ENCODE assay signal across 8 cellular contexts in genomic region chr6:87698618-87699017, GRCh38. TPM values are rescaled to one million over a fixed set of nuclear protein-coding genes. Genes with fewer than 3 reads are reported as not detected.
A peak's percentile ranks its signal among the peaks of the same experiment; 100 is the strongest.
DNase-seq lines count a peak whose midpoint lies in the region; ATAC-seq, FAIRE-seq and TF ChIP-seq lines count a peak whose summit lies in the region.

No MANE protein-coding gene starts in this region.

- H2AFZ ChIP-seq in keratinocyte (ENCODE audit: control insufficient read depth, low read length) = no peak overlapping the region

- H3K4me3 ChIP-seq in heart right ventricle (peak overlapping the region in 8 of 10 donors; percentile 77 to 99 (median 93)), keratinocyte (ENCODE audit: control insufficient read depth in 2 of 3, extremely low read depth in 1 of 3, insufficient read depth in 2 of 3, low read depth in 1 of 3, low read length in 3 of 3) (peak overlapping the region; percentile 89 to 91 (median 90)), tibial artery (peak overlapping the region; percentile 73 to 98), body of pancreas (no peak overlapping the region)

- H3K27me3 ChIP-seq in heart right ventricle (no peaks in the 10 kb centered on the region), keratinocyte (ENCODE audit: control insufficient read depth, extremely low read depth, insufficient read depth, low read length) (no peaks in the 10 kb centered on the region), tibial artery (no peaks in the 10 kb centered on the region), body of pancreas (no peaks in the 10 kb centered on the region)

- no peak for FAIRE-seq in keratinocyte (lab: Jason Lieb, UNC)

- no peak for DNase-seq in heart right ventricle
- no peak for DNase-seq in Right ventricle myocardium inferior (ENCODE audit: missing footprints)
- DNase-seq in activated naive CD4-positive, alpha-beta T cell treated with anti-CD3 and anti-CD28 coated beads, Interleukin-2, amount 50 U/mL, for 72 hours (ENCODE audit: low spot score in 2 of 2) = no peak
- DNase-seq in keratinocyte (ENCODE audit: low read depth, low spot score) = no peak
- DNase-seq in tibial artery = no peak
- no peak for DNase-seq in 8988T
- no peak for DNase-seq in body of pancreas

- WGBS in heart right ventricle, 2 donors = 18 to 40% methylated on average over 2 of the region's 2 CpGs
- WGBS in body of pancreas, 2 donors = 41 to 57% methylated on average over 2 of the region's 2 CpGs

- H3K36me3 Mint-ChIP-seq in activated naive CD4-positive, alpha-beta T cell treated with anti-CD3 and anti-CD28 coated beads, Interleukin-2, amount 50 U/mL, for 72 hours = peaks cover 21 to 38% of the 10 kb centered on the region in 2 donors

- H4K20me1 ChIP-seq in keratinocyte (ENCODE audit: control insufficient read depth, extremely low read depth, insufficient read depth, low read length) = peaks cover 22% of the 10 kb centered on the region

- TF ChIP-seq CTCF in heart right ventricle (IDR thresholded peaks at IDR 0.05) = no peak
- no peak for TF ChIP-seq CTCF in keratinocyte (optimal IDR thresholded peaks at IDR 0.05 in 1 of 3, IDR thresholded peaks at IDR 0.05 in 1 of 3, conservative IDR thresholded peaks at IDR 0.05 in 1 of 3; ENCODE audit: extremely low read depth in 1 of 3, insufficient read depth in 2 of 3, low read length in 3 of 3)
- no peak for TF ChIP-seq CTCF in tibial artery (IDR thresholded peaks at IDR 0.05)
- no peak for TF ChIP-seq CTCF in body of pancreas (IDR thresholded peaks at IDR 0.05)

- peak overlapping the region; percentile 84 for H3K4me2 ChIP-seq in keratinocyte (ENCODE audit: control insufficient read depth, extremely low read depth, insufficient read depth, low read depth, low read length)

- H3K4me1 ChIP-seq in heart right ventricle = peaks cover 0 to 73% (median 63%) of the 10 kb centered on the region in 9 donors
- H3K4me1 ChIP-seq in keratinocyte (ENCODE audit: control insufficient read depth, extremely low read depth, insufficient read depth, low read length) = peaks cover 9% of the 10 kb centered on the region
- peaks cover 0 to 69% (median 19%) of the 10 kb centered on the region in 4 donors for H3K4me1 ChIP-seq in tibial artery
- H3K4me1 ChIP-seq in body of pancreas = peaks cover 49% of the 10 kb centered on the region

- H3K9me1 ChIP-seq in keratinocyte (ENCODE audit: control insufficient read depth, extremely low read depth, insufficient read depth, low read length) = no peaks in the 10 kb centered on the region

- H3K27ac ChIP-seq in heart right ventricle = peak overlapping the region in 8 of 10 donors; percentile 1 to 99 (median 98)
- peak overlapping the region; percentile 97 for H3K27ac ChIP-seq in keratinocyte (ENCODE audit: control insufficient read depth, insufficient read depth, low read length)
- H3K27ac ChIP-seq in tibial artery = peak overlapping the region in 1 of 2 donors; percentile 97
- peak overlapping the region in 1 of 4 donors; percentile 49 for H3K27ac ChIP-seq in body of pancreas

- peaks cover 84% of the 10 kb centered on the region for H3K79me2 ChIP-seq in keratinocyte (ENCODE audit: control insufficient read depth, insufficient read depth, low read length)

- no peaks in the 10 kb centered on the region for H3K9me3 Mint-ChIP-seq in activated naive CD4-positive, alpha-beta T cell treated with anti-CD3 and anti-CD28 coated beads, Interleukin-2, amount 50 U/mL, for 72 hours

- no peak for ATAC-seq in heart right ventricle
- ATAC-seq in Right ventricle myocardium inferior = no peak
- ATAC-seq in activated naive CD4-positive, alpha-beta T cell treated with anti-CD3 and anti-CD28 coated beads, Interleukin-2, amount 50 U/mL, for 72 hours = peak in 1 of 2 donors; percentile 10
- ATAC-seq in HG02852 (IDR thresholded peaks at IDR 0.05; ENCODE audit: unreplicated experiment) = no peak
- ATAC-seq in body of pancreas = no peak

- H3K9me3 ChIP-seq in heart right ventricle (no peaks in the 10 kb centered on the region), keratinocyte (ENCODE audit: control insufficient read depth, low read depth, low read length) (no peaks in the 10 kb centered on the region), tibial artery (no peaks in the 10 kb centered on the region), body of pancreas (no peaks in the 10 kb centered on the region)

- peak in 1 of 3 donors; percentile 13 for TF ChIP-seq POLR2A in body of pancreas (IDR thresholded peaks at IDR 0.05)

- H3K36me3 ChIP-seq in heart right ventricle (peaks cover 0 to 7% (median 0%) of the 10 kb centered on the region in 9 donors), keratinocyte (ENCODE audit: control insufficient read depth in 2 of 2, extremely low read depth in 1 of 2, insufficient read depth in 2 of 2, low read length in 2 of 2) (peaks cover 3 to 5% of the 10 kb centered on the region in 2 experiments), tibial artery (no peaks in the 10 kb centered on the region), body of pancreas (replicated peaks in 1 of 2; ENCODE audit: insufficient read depth in 1 of 2, low read depth in 2 of 2) (no peaks in the 10 kb centered on the region)

- intact Hi-C loops in heart right ventricle (cut with DNase I) = loop anchor here in 4 of 10 donors (5.0 to 10.0 kb wide), 5 partner anchors 36 to 544 kb away; partner anchors contain the start of genes ORC3 (in 1 of the 4), SLC35A1 (in 1 of the 4) and ZNF292 (in 1 of the 4)
- intact Hi-C loops in Right ventricle myocardium inferior (cut with DNase I) = no loop called here
- intact Hi-C loops in tibial artery (cut with DNase I; ENCODE audit: low total_unique reads) = no loop called here
- intact Hi-C loops in body of pancreas (cut with DNase I) = no loop called here

- peak overlapping the region; percentile 94 for H3K9ac ChIP-seq in keratinocyte (ENCODE audit: control insufficient read depth, extremely low read depth, insufficient read depth, low read length)

- dilution Hi-C loops in keratinocyte (cut with MboI; ENCODE audit: extremely low pct_ligation_motif_present, low sequenced_read_pairs) = no loop called here

- H3K27ac Mint-ChIP-seq in activated naive CD4-positive, alpha-beta T cell treated with anti-CD3 and anti-CD28 coated beads, Interleukin-2, amount 50 U/mL, for 72 hours = peak overlapping the region; percentile 73 to 83

RNA-seq across cellular contexts. Expression of gene AKIRIN2, which starts 3.4 kb away (rescaled TPM):
- total RNA-seq in heart right ventricle (10 to 100 TPM; 33.9 to 56.0 (median 43.8) TPM), Right ventricle myocardium inferior (36.1 TPM), body of pancreas (10 to 100 TPM in 1 of 2 donors, 1 to 10 TPM in 1; 5.4 to 16.2 TPM)
- polyA plus RNA-seq in heart right ventricle (10 to 100 TPM; 14.8 to 31.7 TPM), keratinocyte (12.8 to 25.0 TPM (median 24.6 TPM) in 3 replicates)
- 10 to 100 TPM; 48.8 to 63.4 TPM for total RNA-seq in activated naive CD4-positive, alpha-beta T cell treated with anti-CD3 and anti-CD28 coated beads, Interleukin-2, amount 50 U/mL, for 72 hours
- polyA plus RNA-seq in keratinocyte (2011; ENCODE audit: low read depth) = 43.4 TPM
- polyA plus RNA-seq in keratinocyte (2011; cell fraction: cytosol; rRNA removed) = 16.5 and 25.9 TPM in 2 replicates
- polyA plus RNA-seq in keratinocyte (2011; cell fraction: nucleus; rRNA removed) = 33.3 and 42.7 TPM in 2 replicates
- polyA plus RNA-seq in keratinocyte (2012; ENCODE audit: low replicate concordance) = 29.6 and 55.2 TPM in 2 replicates
- 6.2 to 20.7 TPM (median 14.2 TPM) in 3 replicates for polyA minus RNA-seq in keratinocyte
- polyA minus RNA-seq in keratinocyte (2011; cell fraction: cytosol; rRNA and poly(A)+ RNA removed) = 21.9 TPM
- 12.5 and 18.5 TPM in 2 replicates for polyA minus RNA-seq in keratinocyte (2011; cell fraction: nucleus; rRNA and poly(A)+ RNA removed)

Comparison
In these comparisons a context has a peak if more than half of its experiments do, and no peak if none do; other contexts are left out.
1. H3K4me3 ChIP-seq: peak in heart right ventricle (8 of 10), keratinocyte (3 of 3) and tibial artery (2 of 2); none in body of pancreas (0 of 2).